Comparison of ENCODE assay signal across 14 cellular contexts in the genomic region with DNA sequence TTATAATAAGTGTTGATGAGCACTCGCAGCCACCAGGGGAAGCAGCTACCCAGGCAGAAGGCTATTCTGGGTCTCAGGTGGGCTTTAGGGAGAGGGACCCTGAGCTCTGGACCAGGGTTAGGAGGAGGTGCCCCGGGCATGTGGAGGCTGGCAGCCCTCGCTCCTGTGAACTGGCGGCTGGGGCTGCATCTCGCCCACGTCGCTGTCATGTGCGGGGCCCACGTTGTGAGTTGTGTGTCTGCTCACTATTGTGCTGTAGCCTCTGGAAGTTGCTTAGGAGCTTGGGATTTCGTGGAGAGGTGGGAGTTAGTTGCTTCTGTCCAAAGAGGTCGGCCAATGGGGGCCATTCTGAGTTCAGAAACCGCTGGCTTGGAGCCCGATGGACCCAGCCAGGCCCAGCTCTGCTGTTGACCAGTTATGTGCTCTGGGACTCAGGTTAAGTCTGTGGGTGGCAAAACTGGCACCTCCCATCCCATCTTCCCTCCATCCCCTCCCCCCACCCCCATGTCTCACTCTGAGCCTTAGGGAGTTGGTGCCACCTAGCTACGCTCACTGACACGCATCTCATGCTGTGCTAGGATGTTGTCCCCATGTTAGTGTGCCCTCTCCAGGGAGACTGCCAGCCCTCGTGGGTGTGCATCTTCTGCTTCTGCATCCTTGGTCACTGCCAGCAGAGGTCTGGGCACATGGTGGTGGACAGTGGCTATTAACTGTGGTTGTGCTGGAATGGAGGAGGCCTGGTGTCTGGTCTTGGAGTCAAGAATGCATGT. TPM values are rescaled to one million over a fixed set of nuclear protein-coding genes. Genes with fewer than 3 reads are reported as not detected.
DNase-seq lines count a peak whose midpoint lies in the region; ATAC-seq and TF ChIP-seq lines count a peak whose summit lies in the region.
"Had no signal": no experiment of that assay in that cellular context is flagged by ENCODE, and none has a peak within 500 bp of the region (broad histone marks: within the 10 kb centered on the region; RNA-seq: fewer than 3 reads in every experiment).

No MANE protein-coding gene starts in this region.

- H3K36me3 Mint-ChIP-seq in CD4-positive, alpha-beta memory T cell, result no peaks in the 10 kb centered on the region
- H3K36me3 Mint-ChIP-seq in activated T-helper 1 cell treated with anti-CD3 and anti-CD28 coated beads, Interleukin-12 subunit alpha, Interleukin-12 subunit beta, Interleukin-2, Interleukin-4 antibody, amounts not matched to agents 30 ng/mL and 10 ng/mL and 1 ng/mL, durations not matched to agents 14 hours and 24 hours and 36 hours (ENCODE audit: low read depth), result peaks cover 22% of the 10 kb centered on the region
- H3K36me3 Mint-ChIP-seq in naive thymus-derived CD8-positive, alpha-beta T cell, result no peaks in the 10 kb centered on the region
- H3K36me3 Mint-ChIP-seq: activated naive CD4-positive, alpha-beta T cell treated with anti-CD3 and anti-CD28 coated beads, Interleukin-2, amount 50 U/mL, for 24 hours had no signal

- POLR2A ChIA-PET in CD4-positive, alpha-beta memory T cell (lab: Charles Lee; ENCODE audit: partially characterized antibody), result interaction anchor here (1.0 to 1.5 kb wide), 3 partner anchors 8 to 16 kb away, joined by 3 to 10 read pairs (median 4); no protein-coding TSS in a partner anchor
- POLR2A ChIA-PET in HCT116 (lab: Charles Lee), result interaction anchor here (0.7 to 0.8 kb wide), 2 partner anchors 267 to 307 kb away, joined by 3 read pairs; no protein-coding TSS in a partner anchor
- POLR2A ChIA-PET in naive thymus-derived CD8-positive, alpha-beta T cell (lab: Charles Lee), result no interaction called here

- ATAC-seq in HCT116, result peak; percentile 18; the same call in 1 of the 2 replicates
- ATAC-seq in naive thymus-derived CD8-positive, alpha-beta T cell, result no peak

- TF ChIP-seq POLR2A in HCT116 (IDR thresholded peaks at IDR 0.05; ENCODE audit: borderline replicate concordance, extremely low read depth, insufficient read depth, insufficient read length), result no peak

- no peak overlapping the region for H2AFZ ChIP-seq in HCT116 (ENCODE audit: low read depth, low read length, poor library complexity, severe bottlenecking)

- TF ChIP-seq RAD21 in HCT116 (IDR thresholded peaks at IDR 0.05; ENCODE audit: low read depth), result peak; percentile 62

- CTCF ChIA-PET in CD4-positive, alpha-beta memory T cell (lab: Charles Lee; ENCODE audit: partially characterized antibody), result interaction anchor here (1.1 to 5.9 kb wide), 8 partner anchors 10 to 294 kb away, joined by 3 to 76 read pairs (median 14); no protein-coding TSS in a partner anchor
- CTCF ChIA-PET in HCT116 (lab: Charles Lee), result interaction anchor here (0.6 to 2.8 kb wide), 10 partner anchors 12 to 333 kb away, joined by 3 to 19 read pairs (median 3); no protein-coding TSS in a partner anchor

- RAD21 ChIA-PET in HCT116 (lab: Charles Lee; ENCODE audit: low non-redundant PET in 1 of 2, low total read pairs in 2 of 2, uncharacterized antibody in 2 of 2, unreplicated experiment in 2 of 2), result interaction anchor here (0.6 to 1.7 kb wide), 5 partner anchors 68 to 604 kb away, joined by 3 to 6 read pairs (median 4); no protein-coding TSS in a partner anchor

- intact Hi-C loops in CD4-positive, alpha-beta memory T cell (cut with micrococcal nuclease), result loop anchor here (5.0 kb wide), 1 partner anchor 266 kb away; no protein-coding TSS in a partner anchor
- intact Hi-C loops in HCT116 (cut with micrococcal nuclease), result loop anchor here (1.0 to 5.0 kb wide), 2 partner anchors 268 to 296 kb away; no protein-coding TSS in a partner anchor
- intact Hi-C loops in activated T-helper 1 cell treated with anti-CD3 and anti-CD28 coated beads, Interleukin-12 subunit alpha, Interleukin-12 subunit beta, Interleukin-2, Interleukin-4 antibody, amounts not matched to agents 30 ng/mL and 10 ng/mL and 1 ng/mL, durations not matched to agents 14 hours and 24 hours and 36 hours (cut with micrococcal nuclease), result loop anchor here (5.0 kb wide), 1 partner anchor 291 kb away; no protein-coding TSS in a partner anchor

- no TSS peak for BruUV-seq in HCT116 (replicated peaks; lab: Mats Ljungman, UMichigan)

- no peak overlapping the region for H3K9ac ChIP-seq in HCT116 (ENCODE audit: low read length)

- H3K27me3 ChIP-seq in CD4-positive, alpha-beta memory T cell (ENCODE audit: insufficient read depth, low read length), result no peaks in the 10 kb centered on the region
- H3K27me3 ChIP-seq in HCT116 (ENCODE audit: insufficient read depth, low read length), result no peaks in the 10 kb centered on the region
- H3K27me3 ChIP-seq: SJSA1, testis had no signal

- H3K27ac ChIP-seq in CD4-positive, alpha-beta memory T cell (ENCODE audit: low read depth, low read length), result no peak overlapping the region
- no peak overlapping the region; the same call in 1 of the 2 replicates for H3K27ac ChIP-seq in HCT116 (ENCODE audit: low read depth, low read length)
- H3K27ac ChIP-seq: esophagus muscularis mucosa, left ventricle myocardium inferior, SJSA1, testis had no signal

- H3K9me3 Mint-ChIP-seq in CD4-positive, alpha-beta memory T cell, result no peaks in the 10 kb centered on the region
- H3K9me3 Mint-ChIP-seq in activated T-helper 1 cell treated with anti-CD3 and anti-CD28 coated beads, Interleukin-12 subunit alpha, Interleukin-12 subunit beta, Interleukin-2, Interleukin-4 antibody, amounts not matched to agents 30 ng/mL and 10 ng/mL and 1 ng/mL, durations not matched to agents 14 hours and 24 hours and 36 hours, result no peaks in the 10 kb centered on the region
- H3K9me3 Mint-ChIP-seq in naive thymus-derived CD8-positive, alpha-beta T cell, result no peaks in the 10 kb centered on the region
- H3K9me3 Mint-ChIP-seq: activated naive CD4-positive, alpha-beta T cell treated with anti-CD3 and anti-CD28 coated beads, Interleukin-2, amount 50 U/mL, for 24 hours had no signal

- no peaks in the 10 kb centered on the region for H3K79me2 ChIP-seq in HCT116 (ENCODE audit: insufficient read depth, low read length)

- H3K36me3 ChIP-seq in CD4-positive, alpha-beta memory T cell (ENCODE audit: insufficient read depth, low read length), result no peaks in the 10 kb centered on the region
- no peaks in the 10 kb centered on the region; a peak in 1 of 4 replicates for H3K36me3 ChIP-seq in HCT116 (ENCODE audit: control insufficient read depth in 1 of 2, insufficient read depth in 2 of 2, low read length in 2 of 2)
- H3K36me3 ChIP-seq: esophagus muscularis mucosa, left ventricle myocardium inferior had no signal

- no peaks in the 10 kb centered on the region for H3K9me2 ChIP-seq in HCT116 (ENCODE audit: insufficient read depth)

- TF ChIP-seq CTCF in HCT116 (IDR thresholded peaks at IDR 0.05 in 2 of 3, conservative IDR thresholded peaks at IDR 0.05 in 1 of 3; ENCODE audit: borderline replicate concordance in 1 of 3, insufficient read depth in 1 of 3, low read depth in 2 of 3, low read length in 2 of 3), result peak in 2 of 3 experiments; percentile 11 to 66; a peak in 1 of 6 replicates

- H3K9me3 ChIP-seq in CD4-positive, alpha-beta memory T cell (ENCODE audit: control insufficient read depth in 1 of 2, low read length in 2 of 2), result no peaks in the 10 kb centered on the region
- H3K9me3 ChIP-seq in HCT116 (ENCODE audit: control insufficient read depth in 1 of 2, insufficient read depth in 1 of 2, low read depth in 1 of 2, low read length in 2 of 2), result no peaks in the 10 kb centered on the region
- H3K9me3 ChIP-seq: esophagus muscularis mucosa, left ventricle myocardium inferior, SJSA1, testis had no signal

- H3K4me1 ChIP-seq in CD4-positive, alpha-beta memory T cell (ENCODE audit: insufficient read depth, low read length), result peaks cover 20% of the 10 kb centered on the region
- H3K4me1 ChIP-seq in HCT116 (ENCODE audit: control insufficient read depth in 1 of 2, insufficient read depth in 2 of 2, low read length in 2 of 2), result peaks cover 9 to 26% of the 10 kb centered on the region in 2 experiments; a peak in 3 of 4 replicates

- peaks cover 16 to 27% (median 19%) of the 10 kb centered on the region in 4 donors for H3K4me1 Mint-ChIP-seq in CD4-positive, alpha-beta memory T cell
- peaks cover 31% of the 10 kb centered on the region for H3K4me1 Mint-ChIP-seq in activated T-helper 1 cell treated with anti-CD3 and anti-CD28 coated beads, Interleukin-12 subunit alpha, Interleukin-12 subunit beta, Interleukin-2, Interleukin-4 antibody, amounts not matched to agents 30 ng/mL and 10 ng/mL and 1 ng/mL, durations not matched to agents 14 hours and 24 hours and 36 hours (ENCODE audit: low read depth)
- H3K4me1 Mint-ChIP-seq in naive thymus-derived CD8-positive, alpha-beta T cell, result peaks cover 9 to 29% (median 20%) of the 10 kb centered on the region in 4 donors

- DNase-seq in CD4-positive, alpha-beta memory T cell, result no peak
- DNase-seq in HCT116 (ENCODE audit: low read depth, low spot score) (no peak), LoVo (ENCODE audit: low spot score) (no peak), COLO829 (ENCODE audit: low spot score) (no peak), NCI-H2107 treated with DMSO at 0.1 percent for 48 hours (lab: John Stamatoyannopoulos, UW; ENCODE audit: unreplicated experiment) (no peak)
- no peak for DNase-seq in activated T-helper 1 cell treated with anti-CD3 and anti-CD28 coated beads, Interleukin-12 subunit alpha, Interleukin-12 subunit beta, Interleukin-2, Interleukin-4 antibody, amounts not matched to agents 30 ng/mL and 10 ng/mL and 1 ng/mL, durations not matched to agents 14 hours and 24 hours and 36 hours (ENCODE audit: low spot score)
- DNase-seq in naive thymus-derived CD8-positive, alpha-beta T cell, result no peak
- DNase-seq: COR-L47, left ventricle myocardium inferior, small intestine, testis had no signal

- H3K27me3 Mint-ChIP-seq in CD4-positive, alpha-beta memory T cell, result no peaks in the 10 kb centered on the region
- no peaks in the 10 kb centered on the region for H3K27me3 Mint-ChIP-seq in activated T-helper 1 cell treated with anti-CD3 and anti-CD28 coated beads, Interleukin-12 subunit alpha, Interleukin-12 subunit beta, Interleukin-2, Interleukin-4 antibody, amounts not matched to agents 30 ng/mL and 10 ng/mL and 1 ng/mL, durations not matched to agents 14 hours and 24 hours and 36 hours (ENCODE audit: insufficient read depth)
- H3K27me3 Mint-ChIP-seq in naive thymus-derived CD8-positive, alpha-beta T cell, result peaks cover 0 to 2% (median 0%) of the 10 kb centered on the region in 5 donors
- H3K27me3 Mint-ChIP-seq: activated naive CD4-positive, alpha-beta T cell treated with anti-CD3 and anti-CD28 coated beads, Interleukin-2, amount 50 U/mL, for 24 hours had no signal

- H3K4me3 Mint-ChIP-seq in CD4-positive, alpha-beta memory T cell, result peak overlapping the region in 6 of 8 donors; percentile 10 to 75 (median 71)
- no peak overlapping the region for H3K4me3 Mint-ChIP-seq in activated T-helper 1 cell treated with anti-CD3 and anti-CD28 coated beads, Interleukin-12 subunit alpha, Interleukin-12 subunit beta, Interleukin-2, Interleukin-4 antibody, amounts not matched to agents 30 ng/mL and 10 ng/mL and 1 ng/mL, durations not matched to agents 14 hours and 24 hours and 36 hours
- peak overlapping the region in 7 of 10 donors; percentile 3 to 76 (median 68) for H3K4me3 Mint-ChIP-seq in naive thymus-derived CD8-positive, alpha-beta T cell

- no peak overlapping the region for H3K4me3 ChIP-seq in CD4-positive, alpha-beta memory T cell (ENCODE audit: low read length in 2 of 2)
- H3K4me3 ChIP-seq in HCT116 (replicated peaks in 1 of 2; ENCODE audit: low read depth in 1 of 2, low read length in 2 of 2), result no peak overlapping the region
- H3K4me3 ChIP-seq: esophagus muscularis mucosa, left ventricle myocardium inferior, SJSA1, testis had no signal

- H3K4me2 ChIP-seq in HCT116 (ENCODE audit: low read length), result no peak overlapping the region

- H3K27ac Mint-ChIP-seq in CD4-positive, alpha-beta memory T cell, result peak overlapping the region in 4 of 7 donors; percentile 38 to 79 (median 59)
- H3K27ac Mint-ChIP-seq in activated T-helper 1 cell treated with anti-CD3 and anti-CD28 coated beads, Interleukin-12 subunit alpha, Interleukin-12 subunit beta, Interleukin-2, Interleukin-4 antibody, amounts not matched to agents 30 ng/mL and 10 ng/mL and 1 ng/mL, durations not matched to agents 14 hours and 24 hours and 36 hours, result peak overlapping the region; percentile 6
- H3K27ac Mint-ChIP-seq in naive thymus-derived CD8-positive, alpha-beta T cell, result peak overlapping the region in 6 of 10 donors; percentile 12 to 66 (median 58)

- H4K20me1 ChIP-seq in HCT116 (ENCODE audit: insufficient read depth), result no peaks in the 10 kb centered on the region

RNA-seq across cellular contexts. Expression of a gene that starts 18.5 kb away (rescaled TPM):
- under 1 TPM in 1 of 2 experiments, not detected in 1; 0.42 TPM for total RNA-seq in CD4-positive, alpha-beta memory T cell
- under 1 TPM; 0.48 to 0.77 TPM for polyA plus RNA-seq in CD4-positive, alpha-beta memory T cell
- 330 TPM for total RNA-seq in HCT116 (2021; ENCODE audit: unreplicated experiment)
- 205 and 236 TPM in 2 replicates for polyA plus RNA-seq in HCT116 (2012)
- 328 and 351 TPM in 2 replicates for total RNA-seq in activated T-helper 1 cell treated with anti-CD3 and anti-CD28 coated beads, Interleukin-12 subunit alpha, Interleukin-12 subunit beta, Interleukin-2, Interleukin-4 antibody, amounts not matched to agents 30 ng/mL and 10 ng/mL and 1 ng/mL, durations not matched to agents 14 hours and 24 hours and 36 hours
- total RNA-seq in naive thymus-derived CD8-positive, alpha-beta T cell, result 1 to 10 TPM in 1 of 2 experiments, under 1 TPM in 1; 0.66 to 1.4 TPM
- under 1 TPM in 1 of 3 donors, not detected in 2; 0.58 TPM for polyA plus RNA-seq in naive thymus-derived CD8-positive, alpha-beta T cell

Comparison
In these comparisons a context has a peak if more than half of its experiments do, and no peak if none do; other contexts are left out.
1. H3K27ac Mint-ChIP-seq: peak in every context shown above with its lines; median percentile 59 in CD4-positive, alpha-beta memory T cell; 58 in naive thymus-derived CD8-positive, alpha-beta T cell; 6 in activated T-helper 1 cell treated with anti-CD3 and anti-CD28 coated beads, Interleukin-12 subunit alpha, Interleukin-12 subunit beta, Interleukin-2, Interleukin-4 antibody, amounts not matched to agents 30 ng/mL and 10 ng/mL and 1 ng/mL, durations not matched to agents 14 hours and 24 hours and 36 hours.
2. RNA of a gene that starts 18.5 kb away (total RNA-seq): 330 TPM in HCT116 (single experiment) and 328 to 351 TPM in activated T-helper 1 cell treated with anti-CD3 and anti-CD28 coated beads, Interleukin-12 subunit alpha, Interleukin-12 subunit beta, Interleukin-2, Interleukin-4 antibody, amounts not matched to agents 30 ng/mL and 10 ng/mL and 1 ng/mL, durations not matched to agents 14 hours and 24 hours and 36 hours; 0.66 to 1.4 TPM in naive thymus-derived CD8-positive, alpha-beta T cell and 0.42 TPM in CD4-positive, alpha-beta memory T cell; every median in the first group is over 100 times any median in the second.